In genomic region chr13:75760182-75760981, GRCh38 we compare ENCODE assay signal across 2 cellular contexts.
TF ChIP-seq lines count a peak whose summit lies in the region.

No MANE protein-coding gene starts in this region.

TF ChIP-seq in GM23338, 12 proteins besides CTCF, POLR2A, EP300 and RAD21 (continued from another document):
- TF ChIP-seq REST (IDR thresholded peaks at IDR 0.05; ENCODE audit: unreplicated experiment) (no peak), ZNF114 (CRISPR knock-in tag; IDR thresholded peaks at IDR 0.05) (no peak), CREB1 (CRISPR knock-in tag; IDR thresholded peaks at IDR 0.05; ENCODE audit: low read depth) (no peak), JUNB (IDR thresholded peaks at IDR 0.05; ENCODE audit: unreplicated experiment) (no peak), NANOG (IDR thresholded peaks at IDR 0.05; ENCODE audit: borderline replicate concordance) (no peak), STAT1 (IDR thresholded peaks at IDR 0.05; ENCODE audit: unreplicated experiment) (no peak), EZH2phosphoT487 (IDR thresholded peaks at IDR 0.05; ENCODE audit: unreplicated experiment) (no peak)
- TF ChIP-seq, protein P1, sequence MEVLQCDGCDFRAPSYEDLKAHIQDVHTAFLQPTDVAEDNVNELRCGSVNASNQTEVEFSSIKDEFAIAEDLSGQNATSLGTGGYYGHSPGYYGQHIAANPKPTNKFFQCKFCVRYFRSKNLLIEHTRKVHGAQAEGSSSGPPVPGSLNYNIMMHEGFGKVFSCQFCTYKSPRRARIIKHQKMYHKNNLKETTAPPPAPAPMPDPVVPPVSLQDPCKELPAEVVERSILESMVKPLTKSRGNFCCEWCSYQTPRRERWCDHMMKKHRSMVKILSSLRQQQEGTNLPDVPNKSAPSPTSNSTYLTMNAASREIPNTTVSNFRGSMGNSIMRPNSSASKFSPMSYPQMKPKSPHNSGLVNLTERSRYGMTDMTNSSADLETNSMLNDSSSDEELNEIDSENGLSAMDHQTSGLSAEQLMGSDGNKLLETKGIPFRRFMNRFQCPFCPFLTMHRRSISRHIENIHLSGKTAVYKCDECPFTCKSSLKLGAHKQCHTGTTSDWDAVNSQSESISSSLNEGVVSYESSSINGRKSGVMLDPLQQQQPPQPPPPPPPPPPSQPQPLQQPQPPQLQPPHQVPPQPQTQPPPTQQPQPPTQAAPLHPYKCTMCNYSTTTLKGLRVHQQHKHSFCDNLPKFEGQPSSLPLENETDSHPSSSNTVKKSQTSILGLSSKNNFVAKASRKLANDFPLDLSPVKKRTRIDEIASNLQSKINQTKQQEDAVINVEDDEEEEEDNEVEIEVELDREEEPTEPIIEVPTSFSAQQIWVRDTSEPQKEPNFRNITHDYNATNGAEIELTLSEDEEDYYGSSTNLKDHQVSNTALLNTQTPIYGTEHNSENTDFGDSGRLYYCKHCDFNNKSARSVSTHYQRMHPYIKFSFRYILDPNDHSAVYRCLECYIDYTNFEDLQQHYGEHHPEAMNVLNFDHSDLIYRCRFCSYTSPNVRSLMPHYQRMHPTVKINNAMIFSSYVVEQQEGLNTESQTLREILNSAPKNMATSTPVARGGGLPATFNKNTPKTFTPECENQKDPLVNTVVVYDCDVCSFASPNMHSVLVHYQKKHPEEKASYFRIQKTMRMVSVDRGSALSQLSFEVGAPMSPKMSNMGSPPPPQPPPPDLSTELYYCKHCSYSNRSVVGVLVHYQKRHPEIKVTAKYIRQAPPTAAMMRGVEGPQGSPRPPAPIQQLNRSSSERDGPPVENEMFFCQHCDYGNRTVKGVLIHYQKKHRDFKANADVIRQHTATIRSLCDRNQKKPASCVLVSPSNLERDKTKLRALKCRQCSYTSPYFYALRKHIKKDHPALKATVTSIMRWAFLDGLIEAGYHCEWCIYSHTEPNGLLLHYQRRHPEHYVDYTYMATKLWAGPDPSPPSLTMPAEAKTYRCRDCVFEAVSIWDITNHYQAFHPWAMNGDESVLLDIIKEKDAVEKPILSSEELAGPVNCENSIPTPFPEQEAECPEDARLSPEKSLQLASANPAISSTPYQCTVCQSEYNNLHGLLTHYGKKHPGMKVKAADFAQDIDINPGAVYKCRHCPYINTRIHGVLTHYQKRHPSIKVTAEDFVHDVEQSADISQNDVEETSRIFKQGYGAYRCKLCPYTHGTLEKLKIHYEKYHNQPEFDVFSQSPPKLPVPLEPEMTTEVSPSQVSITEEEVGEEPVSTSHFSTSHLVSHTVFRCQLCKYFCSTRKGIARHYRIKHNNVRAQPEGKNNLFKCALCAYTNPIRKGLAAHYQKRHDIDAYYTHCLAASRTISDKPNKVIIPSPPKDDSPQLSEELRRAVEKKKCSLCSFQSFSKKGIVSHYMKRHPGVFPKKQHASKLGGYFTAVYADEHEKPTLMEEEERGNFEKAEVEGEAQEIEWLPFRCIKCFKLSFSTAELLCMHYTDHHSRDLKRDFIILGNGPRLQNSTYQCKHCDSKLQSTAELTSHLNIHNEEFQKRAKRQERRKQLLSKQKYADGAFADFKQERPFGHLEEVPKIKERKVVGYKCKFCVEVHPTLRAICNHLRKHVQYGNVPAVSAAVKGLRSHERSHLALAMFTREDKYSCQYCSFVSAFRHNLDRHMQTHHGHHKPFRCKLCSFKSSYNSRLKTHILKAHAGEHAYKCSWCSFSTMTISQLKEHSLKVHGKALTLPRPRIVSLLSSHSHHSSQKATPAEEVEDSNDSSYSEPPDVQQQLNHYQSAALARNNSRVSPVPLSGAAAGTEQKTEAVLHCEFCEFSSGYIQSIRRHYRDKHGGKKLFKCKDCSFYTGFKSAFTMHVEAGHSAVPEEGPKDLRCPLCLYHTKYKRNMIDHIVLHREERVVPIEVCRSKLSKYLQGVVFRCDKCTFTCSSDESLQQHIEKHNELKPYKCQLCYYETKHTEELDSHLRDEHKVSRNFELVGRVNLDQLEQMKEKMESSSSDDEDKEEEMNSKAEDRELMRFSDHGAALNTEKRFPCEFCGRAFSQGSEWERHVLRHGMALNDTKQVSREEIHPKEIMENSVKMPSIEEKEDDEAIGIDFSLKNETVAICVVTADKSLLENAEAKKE (CRISPR knock-in tag; IDR thresholded peaks at IDR 0.05), result no peak

TF ChIP-seq in liver, 16 proteins besides CTCF, POLR2A, EP300 and RAD21 (continued from another document):
- TF ChIP-seq REST (IDR thresholded peaks at IDR 0.05) (peak; percentile 91), JUND (IDR thresholded peaks at IDR 0.05) (peak; percentile 40 to 44)
TF ChIP-seq in liver: peak in this region for 12.
